ENCODE assay signal across 5 cellular contexts in genomic region chr3:144015133-144015532, GRCh38.
"Had no signal": no experiment of that assay in that cellular context is flagged by ENCODE, and none has a peak within 500 bp of the region (broad histone marks: within the 10 kb centered on the region; RNA-seq: fewer than 3 reads in every experiment).

No MANE protein-coding gene starts in this region.

- FAIRE-seq: HepG2, HTR-8/SVneo had no signal

- ATAC-seq: HepG2 had no signal

- H3K27ac ChIP-seq: HL-60 had no signal

- DNase-seq: IMR-90, KBM-7 had no signal
